In the genomic region with DNA sequence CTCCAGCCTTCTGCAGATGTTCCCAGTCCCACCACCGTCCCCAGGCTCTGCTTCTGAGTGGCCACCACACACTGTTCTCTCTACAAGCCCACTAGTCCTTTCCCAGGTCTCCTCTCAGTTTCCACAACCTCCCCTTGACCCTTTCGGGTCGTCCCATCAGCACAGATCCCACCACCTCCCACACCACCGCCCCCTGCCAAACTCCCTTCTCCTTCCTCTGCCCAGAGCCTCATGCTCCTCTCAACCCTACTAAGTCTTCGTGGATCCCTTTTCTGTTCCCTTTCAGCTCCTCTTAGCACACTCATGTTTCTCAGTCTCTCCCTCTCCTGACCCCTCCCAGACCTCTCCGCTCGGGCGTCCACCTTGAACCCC, we compare ENCODE assay signal across 9 cellular contexts. TPM values are rescaled to one million over a fixed set of nuclear protein-coding genes. Genes with fewer than 3 reads are reported as not detected.
DNase-seq lines count a peak whose midpoint lies in the region; ATAC-seq and TF ChIP-seq lines count a peak whose summit lies in the region.
"Had no signal": no experiment of that assay in that cellular context is flagged by ENCODE, and none has a peak within 500 bp of the region (broad histone marks: within the 10 kb centered on the region; RNA-seq: fewer than 3 reads in every experiment).

No MANE protein-coding gene starts in this region.

- H3K36me3 ChIP-seq in DND-41 (ENCODE audit: insufficient read depth, low read length) (no peaks in the 10 kb centered on the region; the same call in 1 of the 2 replicates), SK-N-MC (ENCODE audit: insufficient read depth, low read length) (no peaks in the 10 kb centered on the region), esophagus muscularis mucosa (peaks cover 0 to 8% (median 0%) of the 10 kb centered on the region in 4 donors), psoas muscle (ENCODE audit: insufficient read depth in 1 of 2, low read depth in 1 of 2) (no peaks in the 10 kb centered on the region)

- TF ChIP-seq POLR2A in esophagus muscularis mucosa (IDR thresholded peaks at IDR 0.05; ENCODE audit: low read depth): no peak

- H3K4me1 ChIP-seq in DND-41 (ENCODE audit: insufficient read depth, low read length) (peaks cover 48% of the 10 kb centered on the region), esophagus muscularis mucosa (peaks cover 59 to 73% (median 72%) of the 10 kb centered on the region in 4 donors), psoas muscle (peaks cover 57% of the 10 kb centered on the region)

- H3K27ac ChIP-seq in DND-41 (ENCODE audit: low read length): no peak overlapping the region
- no peak overlapping the region for H3K27ac ChIP-seq in SK-N-MC
- peak overlapping the region; percentile 94 to 99 (median 98) for H3K27ac ChIP-seq in esophagus muscularis mucosa (replicated peaks in 1 of 4)
- H3K27ac ChIP-seq in psoas muscle: peak overlapping the region; percentile 99
- H3K27ac ChIP-seq: SJSA1 had no signal

- no peak for TF ChIP-seq CTCF in DND-41 (IDR thresholded peaks at IDR 0.05; ENCODE audit: borderline replicate concordance, extremely low read depth, low read length, poor library complexity, severe bottlenecking)
- no peak for TF ChIP-seq CTCF in esophagus muscularis mucosa (IDR thresholded peaks at IDR 0.05)
- no peak for TF ChIP-seq CTCF in psoas muscle (IDR thresholded peaks at IDR 0.05)

- H2AFZ ChIP-seq in DND-41 (ENCODE audit: low read depth, low read length): no peak overlapping the region

- H3K9ac ChIP-seq in DND-41 (ENCODE audit: low read depth, low read length) (peak overlapping the region; percentile 71), SK-N-MC (ENCODE audit: insufficient read length) (peak overlapping the region; percentile 14)

- no peak for TF ChIP-seq EP300 in esophagus muscularis mucosa (IDR thresholded peaks at IDR 0.05)

- 69% methylated on average over 8 of the region's 8 CpGs for WGBS in esophagus muscularis mucosa
- 56 to 72% (median 58%) methylated on average over 8 of the region's 8 CpGs for WGBS in psoas muscle, 3 donors

- H3K4me3 ChIP-seq in DND-41 (ENCODE audit: low read depth in 1 of 2, low read length in 2 of 2) (peak overlapping the region in 1 of 2 experiments; percentile 90; a peak in 2 of 4 replicates), SK-N-MC (no peak overlapping the region), esophagus muscularis mucosa (peak overlapping the region; percentile 70 to 99 (median 94)), psoas muscle (peak overlapping the region; percentile 95)
- H3K4me3 ChIP-seq: SJSA1 had no signal

- H3K27me3 ChIP-seq in DND-41 (ENCODE audit: insufficient read depth, low read length, poor library complexity) (no peaks in the 10 kb centered on the region), esophagus muscularis mucosa (no peaks in the 10 kb centered on the region), psoas muscle (ENCODE audit: insufficient read depth in 3 of 3, low read length in 2 of 3) (no peaks in the 10 kb centered on the region)
- H3K27me3 ChIP-seq: SJSA1 had no signal

- ATAC-seq in DND-41 (ENCODE audit: insufficient read depth, low read depth): no peak
- ATAC-seq in psoas muscle: no peak
- no peak for ATAC-seq in esophagus mucosa
- no peak for ATAC-seq in GM21717 (IDR thresholded peaks at IDR 0.05; ENCODE audit: unreplicated experiment)

- no peak for DNase-seq in DND-41
- no peak for DNase-seq in SK-N-MC (ENCODE audit: low read depth, low spot score)
- no peak for DNase-seq in esophagus muscularis mucosa (ENCODE audit: extremely low spot score)
- peak in 1 of 2 donors; percentile 40 for DNase-seq in psoas muscle
- DNase-seq in HEK293T (ENCODE audit: extremely low spot score): no peak
- DNase-seq in amygdala (lab: John Stamatoyannopoulos, UW): no peak

- H3K9me3 ChIP-seq in DND-41 (ENCODE audit: insufficient read depth, low read length, severe bottlenecking) (no peaks in the 10 kb centered on the region), SK-N-MC (ENCODE audit: low read depth, low read length) (no peaks in the 10 kb centered on the region), esophagus muscularis mucosa (no peaks in the 10 kb centered on the region), psoas muscle (no peaks in the 10 kb centered on the region)
- H3K9me3 ChIP-seq: SJSA1 had no signal

- CTCF ChIA-PET in HEK293T (lab: Yijun Ruan, JAX): no interaction called here

- H4K20me1 ChIP-seq in DND-41 (ENCODE audit: insufficient read depth, low read length): peaks cover 63% of the 10 kb centered on the region

- peaks cover 68% of the 10 kb centered on the region for H3K79me2 ChIP-seq in DND-41 (ENCODE audit: insufficient read depth, low read length)

- intact Hi-C loops in esophagus muscularis mucosa (cut with DNase I): no loop called here
- intact Hi-C loops in psoas muscle (cut with DNase I): loop anchor here (5.0 to 10.0 kb wide), 3 partner anchors 89 to 192 kb away; no protein-coding TSS in a partner anchor

- peak overlapping the region; percentile 85 for H3K4me2 ChIP-seq in DND-41 (ENCODE audit: insufficient read depth, low read length)

- POLR2A ChIA-PET in HEK293T (lab: Yijun Ruan, JAX): no interaction called here

TF ChIP-seq in HEK293T, 16 proteins besides CTCF, POLR2A, EP300 and RAD21:
- TF ChIP-seq NFRKB (IDR thresholded peaks at IDR 0.05): no peak
- no peak for TF ChIP-seq ZNF384 (IDR thresholded peaks at IDR 0.05)
- no peak for TF ChIP-seq BHLHE40 (IDR thresholded peaks at IDR 0.05; ENCODE audit: borderline replicate concordance)
TF ChIP-seq in HEK293T: peak in this region for 0.

RNA-seq across cellular contexts. Expression of gene NAPA, which starts 1.9 kb away (rescaled TPM):
- total RNA-seq in esophagus muscularis mucosa: 100 to 1,000 TPM; 109 to 164 (median 148) TPM
- 100 to 1,000 TPM; 124 to 182 (median 159) TPM for total RNA-seq in psoas muscle
- polyA plus RNA-seq in psoas muscle: 100 to 1,000 TPM; 103 to 123 (median 109) TPM
- total RNA-seq in esophagus mucosa: 96.2 TPM

RNA-seq across cellular contexts. Expression of gene KPTN, which starts 28.9 kb away (rescaled TPM):
- total RNA-seq in esophagus muscularis mucosa (1 to 10 TPM; 2.3 to 9.4 (median 5.2) TPM), psoas muscle (10 to 100 TPM in 1 of 4 donors, 1 to 10 TPM in 3; 5.9 to 11.2 (median 8.1) TPM), esophagus mucosa (9.8 TPM)
- polyA plus RNA-seq in psoas muscle: 10 to 100 TPM in 1 of 3 donors, 1 to 10 TPM in 2; 3.8 to 21.5 (median 9.7) TPM

RNA-seq across cellular contexts. Expression of gene SLC8A2, which starts 41.2 kb away (rescaled TPM):
- total RNA-seq in esophagus muscularis mucosa (10 to 100 TPM in 2 of 4 donors, 1 to 10 TPM in 2; 6.2 to 18.7 (median 10.4) TPM), psoas muscle (under 1 TPM; 0.13 to 0.54 (median 0.25) TPM), esophagus mucosa (0.12 TPM)
- under 1 TPM in 2 of 3 donors, not detected in 1; 0.12 to 0.18 TPM for polyA plus RNA-seq in psoas muscle
- total RNA-seq: SJSA1 had no signal

Comparison
In these comparisons a context has a peak if more than half of its experiments do, and no peak if none do; other contexts are left out.
1. H3K27ac ChIP-seq: peak in esophagus muscularis mucosa (4 of 4) and psoas muscle (single experiment); none in DND-41 (single experiment) and SK-N-MC (single experiment).